ENCODE assay signal across 27 cellular contexts in the genomic region with DNA sequence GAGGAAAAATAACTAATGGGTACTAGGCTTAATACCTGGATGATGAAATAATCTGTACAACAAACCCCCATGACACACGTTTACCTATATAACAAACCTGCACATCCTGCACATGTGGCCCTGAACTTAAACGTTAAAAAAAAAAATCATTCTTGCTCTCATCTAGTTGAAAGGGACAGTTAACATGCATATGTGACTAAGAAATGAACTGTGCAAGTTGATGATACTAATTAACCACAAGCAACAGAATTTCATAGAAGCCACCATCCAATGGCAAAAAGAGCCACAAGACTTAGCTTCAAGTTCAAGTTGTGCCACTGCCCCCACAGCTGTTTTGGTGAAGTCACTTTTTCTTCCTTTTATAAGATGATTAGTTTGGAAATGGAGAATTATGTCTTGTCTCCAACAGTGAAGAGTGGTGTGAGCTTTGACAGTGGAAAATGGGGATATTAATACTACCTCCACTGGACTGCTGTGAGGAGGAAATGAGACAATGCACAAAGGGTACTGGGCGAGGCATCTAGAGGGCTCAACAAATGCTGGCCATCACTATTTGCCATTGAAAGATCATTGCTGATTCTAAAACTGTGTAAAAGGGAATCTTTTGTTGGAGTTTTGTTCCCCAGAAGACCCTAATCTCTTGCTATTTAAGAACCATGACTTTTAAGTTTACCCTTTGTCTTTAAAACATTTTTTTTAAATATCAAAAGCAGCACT.
A peak's percentile ranks its signal among the peaks of the same experiment; 100 is the strongest.
DNase-seq lines count a peak whose midpoint lies in the region; ATAC-seq and TF ChIP-seq lines count a peak whose summit lies in the region.
"Had no signal": no experiment of that assay in that cellular context is flagged by ENCODE, and none has a peak within 500 bp of the region (broad histone marks: within the 10 kb centered on the region; RNA-seq: fewer than 3 reads in every experiment).

No MANE protein-coding gene starts in this region.

- H3K4me2 ChIP-seq in BLaER1 treated with 17β-estradiol and CSF1 and Interleukin-3, amounts not matched to agents 10 nM and 100 nM, result peak overlapping the region in 8 of 11 experiments; percentile 0 to 37 (median 14); a peak in 10 of 22 replicates
- peak overlapping the region; percentile 70 for H3K4me2 ChIP-seq in OCI-LY1 (ENCODE audit: low read length)
- no peak overlapping the region for H3K4me2 ChIP-seq in SK-N-SH

- H3F3A ChIP-seq in OCI-LY1 (ENCODE audit: insufficient read depth, low read length) (no peaks in the 10 kb centered on the region), SK-N-SH (replicated peaks; ENCODE audit: insufficient read depth) (no peaks in the 10 kb centered on the region)

- CTCF ChIA-PET in Calu3 (lab: Charles Lee) (no interaction called here), SK-N-SH (lab: Yijun Ruan, JAX) (interaction anchor here (0.6 kb wide), 1 partner anchor 160 kb away, joined by 3 read pairs; no protein-coding TSS in a partner anchor)

- H3K9me3 Mint-ChIP-seq in Calu3 (ENCODE audit: low read depth, unreplicated experiment), result no peaks in the 10 kb centered on the region
- H3K9me3 Mint-ChIP-seq: activated CD4-positive, alpha-beta memory T cell treated with anti-CD3 and anti-CD28 coated beads, Interleukin-2, amount 10 ng/mL, durations not matched to agents 7 days and 5 days; activated naive CD4-positive, alpha-beta T cell treated with anti-CD3 and anti-CD28 coated beads for 36 hours; CD4-positive, alpha-beta memory T cell had no signal

- POLR2A ChIA-PET in SK-N-SH (lab: Yijun Ruan, JAX), result no interaction called here

- BruUV-seq in Calu3 (replicated peaks; lab: Mats Ljungman, UMichigan), result no TSS peak

- H3K79me2 ChIP-seq in OCI-LY1 (ENCODE audit: insufficient read depth, low read length) (peaks cover 15% of the 10 kb centered on the region), SK-N-SH (ENCODE audit: insufficient read depth) (no peaks in the 10 kb centered on the region)

- H3K9me3 ChIP-seq in BLaER1 treated with 17β-estradiol and CSF1 and Interleukin-3, amounts not matched to agents 10 nM and 100 nM (replicated peaks in 1 of 11), result no peaks in the 10 kb centered on the region
- H3K9me3 ChIP-seq in OCI-LY1 (ENCODE audit: low read length) (no peaks in the 10 kb centered on the region), SK-N-SH (no peaks in the 10 kb centered on the region)
- H3K9me3 ChIP-seq: ascending aorta, ovary had no signal

- no peak overlapping the region for H3K4me3 ChIP-seq in BLaER1 treated with 17β-estradiol and CSF1 and Interleukin-3, amounts not matched to agents 10 nM and 100 nM
- H3K4me3 ChIP-seq in OCI-LY1 (ENCODE audit: low read depth, low read length, poor library complexity, severe bottlenecking) (peak overlapping the region; percentile 42), SK-N-SH (ENCODE audit: low read depth in 2 of 2, low read length in 1 of 2) (no peak overlapping the region)
- H3K4me3 ChIP-seq: ascending aorta, ovary had no signal

- no peaks in the 10 kb centered on the region for H3K4me1 Mint-ChIP-seq in Calu3 (ENCODE audit: low read depth, unreplicated experiment)
- H3K4me1 Mint-ChIP-seq: activated CD4-positive, alpha-beta memory T cell treated with anti-CD3 and anti-CD28 coated beads, Interleukin-2, amount 10 ng/mL, durations not matched to agents 7 days and 5 days; CD4-positive, alpha-beta memory T cell; T-helper 17 cell had no signal

- in situ Hi-C loops in GM13977 (cut with MboI; ENCODE audit: low pct_unique_long_range_greater_than_20kb, low sequenced_read_pairs, unreplicated experiment), result no loop called here

- H3K27ac Mint-ChIP-seq in Calu3 (ENCODE audit: unreplicated experiment), result no peak overlapping the region
- H3K27ac Mint-ChIP-seq: activated CD4-positive, alpha-beta memory T cell treated with anti-CD3 and anti-CD28 coated beads, Interleukin-2, amount 10 ng/mL, durations not matched to agents 7 days and 5 days; activated naive CD4-positive, alpha-beta T cell treated with anti-CD3 and anti-CD28 coated beads for 36 hours; CD4-positive, alpha-beta memory T cell; naive thymus-derived CD4-positive, alpha-beta T cell; T-helper 17 cell had no signal

- H3K27ac ChIP-seq in BLaER1 treated with 17β-estradiol and CSF1 and Interleukin-3, amounts not matched to agents 10 nM and 100 nM, result peak overlapping the region in 3 of 11 experiments; percentile 2 to 14 (median 9); a peak in 2 of 22 replicates
- H3K27ac ChIP-seq in OCI-LY1 (ENCODE audit: low read depth, low read length, poor library complexity, severe bottlenecking) (peak overlapping the region; percentile 95), SK-N-SH (ENCODE audit: low read depth in 2 of 2, low read length in 1 of 2) (no peak overlapping the region)
- H3K27ac ChIP-seq: ascending aorta, HL-60, ovary, WERI-Rb-1 had no signal

- H3K9ac ChIP-seq in BLaER1 treated with 17β-estradiol and CSF1 and Interleukin-3, amounts not matched to agents 10 nM and 100 nM, result no peak overlapping the region
- H3K9ac ChIP-seq in OCI-LY1 (ENCODE audit: low read length), result peak overlapping the region; percentile 57
- H3K9ac ChIP-seq in SK-N-SH, result no peak overlapping the region

- no peaks in the 10 kb centered on the region for H3K36me3 Mint-ChIP-seq in Calu3 (ENCODE audit: insufficient read depth, unreplicated experiment)
- H3K36me3 Mint-ChIP-seq: CD4-positive, alpha-beta memory T cell; naive thymus-derived CD4-positive, alpha-beta T cell had no signal

- peaks cover 0 to 100% (median 58%) of the 10 kb centered on the region in 11 experiments; a peak in 14 of 22 replicates for H4K20me1 ChIP-seq in BLaER1 treated with 17β-estradiol and CSF1 and Interleukin-3, amounts not matched to agents 10 nM and 100 nM
- H4K20me1 ChIP-seq in OCI-LY1 (ENCODE audit: insufficient read depth, low read length) (no peaks in the 10 kb centered on the region), SK-N-SH (ENCODE audit: insufficient read depth) (no peaks in the 10 kb centered on the region)

- TF ChIP-seq RAD21 in SK-N-SH (IDR thresholded peaks at IDR 0.05; ENCODE audit: low read length), result no peak

- no peak for TF ChIP-seq EP300 in SK-N-SH (IDR thresholded peaks at IDR 0.05; ENCODE audit: borderline replicate concordance in 1 of 2, low read depth in 1 of 2, low read length in 1 of 2)

- peaks cover 0 to 100% (median 82%) of the 10 kb centered on the region in 11 experiments; a peak in 17 of 22 replicates for H3K36me3 ChIP-seq in BLaER1 treated with 17β-estradiol and CSF1 and Interleukin-3, amounts not matched to agents 10 nM and 100 nM
- no peaks in the 10 kb centered on the region for H3K36me3 ChIP-seq in OCI-LY1 (ENCODE audit: insufficient read depth, low read length)
- no peaks in the 10 kb centered on the region for H3K36me3 ChIP-seq in SK-N-SH (replicated peaks in 1 of 2; ENCODE audit: control insufficient read depth in 1 of 2, insufficient read depth in 2 of 2, low read length in 1 of 2)
- H3K36me3 ChIP-seq: ascending aorta, ovary, WERI-Rb-1 had no signal

- TF ChIP-seq CTCF in OCI-LY1 (IDR thresholded peaks at IDR 0.05; ENCODE audit: low read length) (no peak), GM13977 (IDR thresholded peaks at IDR 0.05; ENCODE audit: extremely low read depth, insufficient read depth, missing control alignments) (no peak), Calu3 (IDR thresholded peaks at IDR 0.05; ENCODE audit: unreplicated experiment) (no peak), SK-N-SH (IDR thresholded peaks at IDR 0.05) (no peak)

- no peaks in the 10 kb centered on the region for H3K9me2 ChIP-seq in OCI-LY1 (ENCODE audit: low read depth, low read length)
- no peaks in the 10 kb centered on the region for H3K9me2 ChIP-seq in SK-N-SH

- H3K4me3 Mint-ChIP-seq in Calu3 (ENCODE audit: low read depth, unreplicated experiment), result no peak overlapping the region
- H3K4me3 Mint-ChIP-seq: activated CD4-positive, alpha-beta memory T cell treated with anti-CD3 and anti-CD28 coated beads, Interleukin-2, amount 10 ng/mL, durations not matched to agents 7 days and 5 days; activated naive CD4-positive, alpha-beta T cell treated with anti-CD3 and anti-CD28 coated beads for 36 hours; CD4-positive, alpha-beta memory T cell; T-helper 17 cell had no signal

- H3K4me1 ChIP-seq in BLaER1 treated with 17β-estradiol and CSF1 and Interleukin-3, amounts not matched to agents 10 nM and 100 nM, result peaks cover 33 to 95% (median 62%) of the 10 kb centered on the region in 10 experiments
- H3K4me1 ChIP-seq in OCI-LY1 (ENCODE audit: insufficient read depth, low read length, severe bottlenecking) (peaks cover 81% of the 10 kb centered on the region), SK-N-SH (ENCODE audit: control insufficient read depth in 1 of 2, insufficient read depth in 2 of 2, low read depth in 1 of 2, low read length in 1 of 2) (no peaks in the 10 kb centered on the region)

- DNase-seq in COR-L47 (lab: John Stamatoyannopoulos, UW), result no peak
- DNase-seq in GM13977 (ENCODE audit: low spot score), result no peak
- no peak for DNase-seq in Calu3
- DNase-seq in SK-N-SH, result no peak
- DNase-seq: activated CD4-positive, alpha-beta memory T cell treated with anti-CD3 and anti-CD28 coated beads, Interleukin-2, amount 10 ng/mL, durations not matched to agents 7 days and 5 days; activated naive CD4-positive, alpha-beta T cell treated with anti-CD3 and anti-CD28 coated beads for 36 hours; activated T-cell treated with anti-CD3 and anti-CD28 coated beads, Interleukin-2, amount 50 U/mL, for 1 hour; CD4-positive, alpha-beta memory T cell; cerebellar nuclear complex; DMS79; effector memory CD4-positive, alpha-beta T cell; naive thymus-derived CD4-positive, alpha-beta T cell; NCI-H1048; NCI-H2081 treated with DMSO at 0.1 percent for 48 hours; NCI-H510A; ovary; SHP77 treated with DMSO at 0.1 percent for 48 hours; T-helper 17 cell; WERI-Rb-1 had no signal

- 60% methylated on average over 3 of the region's 3 CpGs for WGBS in SK-N-SH (ENCODE audit: low lambda C conversion rate)

- H3K27me3 Mint-ChIP-seq in Calu3 (ENCODE audit: unreplicated experiment), result peaks cover 86% of the 10 kb centered on the region

- no peak overlapping the region for H2AFZ ChIP-seq in OCI-LY1 (ENCODE audit: low read length)
- H2AFZ ChIP-seq in SK-N-SH (ENCODE audit: low read depth), result no peak overlapping the region

- peak; percentile 27 for ATAC-seq in GM18868 (IDR thresholded peaks at IDR 0.05; ENCODE audit: unreplicated experiment)
- peak; percentile 17 for ATAC-seq in HG02763 (IDR thresholded peaks at IDR 0.05; ENCODE audit: unreplicated experiment)
- ATAC-seq: HCT116; naive thymus-derived CD4-positive, alpha-beta T cell; sciatic nerve had no signal

- H3K27me3 ChIP-seq in BLaER1 treated with 17β-estradiol and CSF1 and Interleukin-3, amounts not matched to agents 10 nM and 100 nM, result no peaks in the 10 kb centered on the region
- H3K27me3 ChIP-seq in OCI-LY1 (ENCODE audit: insufficient read depth, low read length) (no peaks in the 10 kb centered on the region), SK-N-SH (ENCODE audit: insufficient read depth) (no peaks in the 10 kb centered on the region)
- H3K27me3 ChIP-seq: ascending aorta, ovary had no signal

- intact Hi-C loops in Calu3 (cut with micrococcal nuclease; ENCODE audit: unreplicated experiment), result no loop called here

TF ChIP-seq in SK-N-SH, 30 proteins besides CTCF, POLR2A, EP300 and RAD21 (continues in another document):
- no peak for TF ChIP-seq RFX5 (IDR thresholded peaks at IDR 0.05; ENCODE audit: low read length)
- no peak for TF ChIP-seq SMC3 (IDR thresholded peaks at IDR 0.05; ENCODE audit: low read depth, low read length)
- no peak for TF ChIP-seq TEAD4 (IDR thresholded peaks at IDR 0.05; ENCODE audit: borderline replicate concordance, insufficient read depth)
- TF ChIP-seq POLR2AphosphoS5 (IDR thresholded peaks at IDR 0.05; ENCODE audit: low read depth, low read length), result no peak
